In the genomic region with DNA sequence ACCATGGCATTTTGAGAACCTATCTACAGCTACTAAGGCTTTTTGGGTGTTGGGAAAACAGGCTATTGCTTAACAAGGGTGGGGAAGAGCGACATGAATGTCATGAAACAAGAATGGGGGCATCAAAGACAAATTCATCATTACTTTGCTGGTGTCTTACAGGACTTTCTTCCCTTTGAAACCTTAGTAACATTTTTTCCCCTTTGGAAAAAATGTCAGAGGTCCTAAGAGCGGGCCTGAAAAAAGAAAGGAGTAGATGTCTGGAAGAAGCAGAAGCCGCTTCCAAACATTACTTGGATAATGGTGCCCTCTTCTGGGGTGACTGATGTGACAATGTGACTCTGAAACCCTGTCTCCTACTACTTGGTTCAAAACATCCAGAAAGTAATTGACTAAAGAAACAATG, we compare ENCODE assay signal across 1 cellular context.
TF ChIP-seq lines count a peak whose summit lies in the region.

No MANE protein-coding gene starts in this region.

TF ChIP-seq in K562, 482 proteins besides CTCF, POLR2A, EP300 and RAD21 (continued from another document and continues in another):
- TF ChIP-seq HINFP (tag; conservative IDR thresholded peaks at IDR 0.05; ENCODE audit: low read depth) (no peak), TBL1XR1 (IDR thresholded peaks at IDR 0.05; ENCODE audit: low read length in 2 of 2) (no peak), ATF6 (CRISPR knock-in tag; IDR thresholded peaks at IDR 0.05) (no peak), NFRKB (IDR thresholded peaks at IDR 0.05; ENCODE audit: low read depth) (no peak), CBX3 (IDR thresholded peaks at IDR 0.05; ENCODE audit: borderline replicate concordance in 1 of 2, low read length in 2 of 2) (no peak), U2AF1 (optimal IDR thresholded peaks at IDR 0.05; ENCODE audit: low read depth, low read length) (no peak), NUFIP1 (IDR thresholded peaks at IDR 0.05; ENCODE audit: partially characterized antibody) (no peak), MEIS2 (IDR thresholded peaks at IDR 0.05; ENCODE audit: partially characterized antibody) (no peak), PHF21A (IDR thresholded peaks at IDR 0.05; ENCODE audit: borderline replicate concordance, low read depth) (no peak), GATAD2B (IDR thresholded peaks at IDR 0.05; ENCODE audit: borderline replicate concordance) (no peak), MNT (conservative IDR thresholded peaks at IDR 0.05) (0 out of 4 replicates have a peak, but pooled peaks have one; percentile 13 to 25), FOXJ3 (CRISPR knock-in tag; IDR thresholded peaks at IDR 0.05) (no peak), TEAD1 (CRISPR knock-in tag; IDR thresholded peaks at IDR 0.05) (no peak), RBM25 (IDR thresholded peaks at IDR 0.05; ENCODE audit: low read depth, low read length, severe bottlenecking) (no peak), CCAR2 (IDR thresholded peaks at IDR 0.05; ENCODE audit: low read depth, low read length) (no peak), ZNF740 (CRISPR knock-in tag; IDR thresholded peaks at IDR 0.05) (no peak), ZNF740 (tag; IDR thresholded peaks at IDR 0.05) (no peak), HCFC1 (IDR thresholded peaks at IDR 0.05; ENCODE audit: low read depth, low read length) (no peak), ZNF174 (CRISPR knock-in tag; IDR thresholded peaks at IDR 0.05) (no peak), HOXB6 (CRISPR knock-in tag; IDR thresholded peaks at IDR 0.05; ENCODE audit: borderline replicate concordance) (no peak), CC2D1A (IDR thresholded peaks at IDR 0.05) (peak; percentile 48; the same call in 1 of the 2 replicates), ZFX (CRISPR knock-in tag; IDR thresholded peaks at IDR 0.05) (no peak), RBM39 (optimal IDR thresholded peaks at IDR 0.05; ENCODE audit: low read depth, low read length) (no peak), SP1 (CRISPR knock-in tag; IDR thresholded peaks at IDR 0.05) (no peak), KHSRP (IDR thresholded peaks at IDR 0.05) (no peak), NR4A1 (CRISPR knock-in tag; IDR thresholded peaks at IDR 0.05) (no peak), NR4A1 (tag; IDR thresholded peaks at IDR 0.05) (no peak), COPS2 (conservative IDR thresholded peaks at IDR 0.05) (no peak), CREM (IDR thresholded peaks at IDR 0.05; ENCODE audit: low read depth) (0 out of 2 replicates have a peak, but pooled peaks have one; percentile 32), ZNF79 (CRISPR knock-in tag; IDR thresholded peaks at IDR 0.05; ENCODE audit: low read depth) (no peak), KLF1 (tag; IDR thresholded peaks at IDR 0.05) (no peak), PTRF (tag; IDR thresholded peaks at IDR 0.05) (no peak)
- TF ChIP-seq, protein P1, sequence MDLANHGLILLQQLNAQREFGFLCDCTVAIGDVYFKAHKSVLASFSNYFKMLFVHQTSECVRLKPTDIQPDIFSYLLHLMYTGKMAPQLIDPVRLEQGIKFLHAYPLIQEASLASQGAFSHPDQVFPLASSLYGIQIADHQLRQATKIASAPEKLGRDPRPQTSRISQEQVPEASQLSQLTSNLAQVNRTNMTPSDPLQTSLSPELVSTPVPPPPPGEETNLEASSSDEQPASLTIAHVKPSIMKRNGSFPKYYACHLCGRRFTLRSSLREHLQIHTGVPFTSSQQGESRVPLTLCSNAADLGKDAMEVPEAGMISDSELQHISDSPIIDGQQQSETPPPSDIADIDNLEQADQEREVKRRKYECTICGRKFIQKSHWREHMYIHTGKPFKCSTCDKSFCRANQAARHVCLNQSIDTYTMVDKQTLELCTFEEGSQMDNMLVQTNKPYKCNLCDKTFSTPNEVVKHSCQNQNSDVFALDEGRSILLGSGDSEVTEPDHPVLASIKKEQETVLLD (IDR thresholded peaks at IDR 0.05) = no peak
- TF ChIP-seq, protein P2, sequence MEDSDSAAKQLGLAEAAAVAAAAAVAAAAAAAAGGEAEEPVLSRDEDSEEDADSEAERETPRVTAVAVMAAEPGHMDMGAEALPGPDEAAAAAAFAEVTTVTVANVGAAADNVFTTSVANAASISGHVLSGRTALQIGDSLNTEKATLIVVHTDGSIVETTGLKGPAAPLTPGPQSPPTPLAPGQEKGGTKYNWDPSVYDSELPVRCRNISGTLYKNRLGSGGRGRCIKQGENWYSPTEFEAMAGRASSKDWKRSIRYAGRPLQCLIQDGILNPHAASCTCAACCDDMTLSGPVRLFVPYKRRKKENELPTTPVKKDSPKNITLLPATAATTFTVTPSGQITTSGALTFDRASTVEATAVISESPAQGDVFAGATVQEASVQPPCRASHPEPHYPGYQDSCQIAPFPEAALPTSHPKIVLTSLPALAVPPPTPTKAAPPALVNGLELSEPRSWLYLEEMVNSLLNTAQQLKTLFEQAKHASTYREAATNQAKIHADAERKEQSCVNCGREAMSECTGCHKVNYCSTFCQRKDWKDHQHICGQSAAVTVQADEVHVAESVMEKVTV (CRISPR knock-in tag; IDR thresholded peaks at IDR 0.05) = peak; percentile 84
- TF ChIP-seq, protein P3, sequence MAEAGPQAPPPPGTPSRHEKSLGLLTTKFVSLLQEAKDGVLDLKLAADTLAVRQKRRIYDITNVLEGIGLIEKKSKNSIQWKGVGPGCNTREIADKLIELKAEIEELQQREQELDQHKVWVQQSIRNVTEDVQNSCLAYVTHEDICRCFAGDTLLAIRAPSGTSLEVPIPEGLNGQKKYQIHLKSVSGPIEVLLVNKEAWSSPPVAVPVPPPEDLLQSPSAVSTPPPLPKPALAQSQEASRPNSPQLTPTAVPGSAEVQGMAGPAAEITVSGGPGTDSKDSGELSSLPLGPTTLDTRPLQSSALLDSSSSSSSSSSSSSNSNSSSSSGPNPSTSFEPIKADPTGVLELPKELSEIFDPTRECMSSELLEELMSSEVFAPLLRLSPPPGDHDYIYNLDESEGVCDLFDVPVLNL (CRISPR knock-in tag; IDR thresholded peaks at IDR 0.05; ENCODE audit: low read depth) = no peak
- TF ChIP-seq, protein P4, sequence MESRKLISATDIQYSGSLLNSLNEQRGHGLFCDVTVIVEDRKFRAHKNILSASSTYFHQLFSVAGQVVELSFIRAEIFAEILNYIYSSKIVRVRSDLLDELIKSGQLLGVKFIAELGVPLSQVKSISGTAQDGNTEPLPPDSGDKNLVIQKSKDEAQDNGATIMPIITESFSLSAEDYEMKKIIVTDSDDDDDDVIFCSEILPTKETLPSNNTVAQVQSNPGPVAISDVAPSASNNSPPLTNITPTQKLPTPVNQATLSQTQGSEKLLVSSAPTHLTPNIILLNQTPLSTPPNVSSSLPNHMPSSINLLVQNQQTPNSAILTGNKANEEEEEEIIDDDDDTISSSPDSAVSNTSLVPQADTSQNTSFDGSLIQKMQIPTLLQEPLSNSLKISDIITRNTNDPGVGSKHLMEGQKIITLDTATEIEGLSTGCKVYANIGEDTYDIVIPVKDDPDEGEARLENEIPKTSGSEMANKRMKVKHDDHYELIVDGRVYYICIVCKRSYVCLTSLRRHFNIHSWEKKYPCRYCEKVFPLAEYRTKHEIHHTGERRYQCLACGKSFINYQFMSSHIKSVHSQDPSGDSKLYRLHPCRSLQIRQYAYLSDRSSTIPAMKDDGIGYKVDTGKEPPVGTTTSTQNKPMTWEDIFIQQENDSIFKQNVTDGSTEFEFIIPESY (CRISPR knock-in tag; IDR thresholded peaks at IDR 0.05) = peak; percentile 24; the same call in 1 of the 2 replicates
- TF ChIP-seq, protein P5, sequence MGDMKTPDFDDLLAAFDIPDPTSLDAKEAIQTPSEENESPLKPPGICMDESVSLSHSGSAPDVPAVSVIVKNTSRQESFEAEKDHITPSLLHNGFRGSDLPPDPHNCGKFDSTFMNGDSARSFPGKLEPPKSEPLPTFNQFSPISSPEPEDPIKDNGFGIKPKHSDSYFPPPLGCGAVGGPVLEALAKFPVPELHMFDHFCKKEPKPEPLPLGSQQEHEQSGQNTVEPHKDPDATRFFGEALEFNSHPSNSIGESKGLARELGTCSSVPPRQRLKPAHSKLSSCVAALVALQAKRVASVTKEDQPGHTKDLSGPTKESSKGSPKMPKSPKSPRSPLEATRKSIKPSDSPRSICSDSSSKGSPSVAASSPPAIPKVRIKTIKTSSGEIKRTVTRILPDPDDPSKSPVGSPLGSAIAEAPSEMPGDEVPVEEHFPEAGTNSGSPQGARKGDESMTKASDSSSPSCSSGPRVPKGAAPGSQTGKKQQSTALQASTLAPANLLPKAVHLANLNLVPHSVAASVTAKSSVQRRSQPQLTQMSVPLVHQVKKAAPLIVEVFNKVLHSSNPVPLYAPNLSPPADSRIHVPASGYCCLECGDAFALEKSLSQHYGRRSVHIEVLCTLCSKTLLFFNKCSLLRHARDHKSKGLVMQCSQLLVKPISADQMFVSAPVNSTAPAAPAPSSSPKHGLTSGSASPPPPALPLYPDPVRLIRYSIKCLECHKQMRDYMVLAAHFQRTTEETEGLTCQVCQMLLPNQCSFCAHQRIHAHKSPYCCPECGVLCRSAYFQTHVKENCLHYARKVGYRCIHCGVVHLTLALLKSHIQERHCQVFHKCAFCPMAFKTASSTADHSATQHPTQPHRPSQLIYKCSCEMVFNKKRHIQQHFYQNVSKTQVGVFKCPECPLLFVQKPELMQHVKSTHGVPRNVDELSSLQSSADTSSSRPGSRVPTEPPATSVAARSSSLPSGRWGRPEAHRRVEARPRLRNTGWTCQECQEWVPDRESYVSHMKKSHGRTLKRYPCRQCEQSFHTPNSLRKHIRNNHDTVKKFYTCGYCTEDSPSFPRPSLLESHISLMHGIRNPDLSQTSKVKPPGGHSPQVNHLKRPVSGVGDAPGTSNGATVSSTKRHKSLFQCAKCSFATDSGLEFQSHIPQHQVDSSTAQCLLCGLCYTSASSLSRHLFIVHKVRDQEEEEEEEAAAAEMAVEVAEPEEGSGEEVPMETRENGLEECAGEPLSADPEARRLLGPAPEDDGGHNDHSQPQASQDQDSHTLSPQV (IDR thresholded peaks at IDR 0.05) = no peak
- TF ChIP-seq, protein P6, sequence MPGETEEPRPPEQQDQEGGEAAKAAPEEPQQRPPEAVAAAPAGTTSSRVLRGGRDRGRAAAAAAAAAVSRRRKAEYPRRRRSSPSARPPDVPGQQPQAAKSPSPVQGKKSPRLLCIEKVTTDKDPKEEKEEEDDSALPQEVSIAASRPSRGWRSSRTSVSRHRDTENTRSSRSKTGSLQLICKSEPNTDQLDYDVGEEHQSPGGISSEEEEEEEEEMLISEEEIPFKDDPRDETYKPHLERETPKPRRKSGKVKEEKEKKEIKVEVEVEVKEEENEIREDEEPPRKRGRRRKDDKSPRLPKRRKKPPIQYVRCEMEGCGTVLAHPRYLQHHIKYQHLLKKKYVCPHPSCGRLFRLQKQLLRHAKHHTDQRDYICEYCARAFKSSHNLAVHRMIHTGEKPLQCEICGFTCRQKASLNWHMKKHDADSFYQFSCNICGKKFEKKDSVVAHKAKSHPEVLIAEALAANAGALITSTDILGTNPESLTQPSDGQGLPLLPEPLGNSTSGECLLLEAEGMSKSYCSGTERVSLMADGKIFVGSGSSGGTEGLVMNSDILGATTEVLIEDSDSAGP (CRISPR knock-in tag; IDR thresholded peaks at IDR 0.05) = no peak
